ENCODE assay signal across 1 cellular context in the genomic region with DNA sequence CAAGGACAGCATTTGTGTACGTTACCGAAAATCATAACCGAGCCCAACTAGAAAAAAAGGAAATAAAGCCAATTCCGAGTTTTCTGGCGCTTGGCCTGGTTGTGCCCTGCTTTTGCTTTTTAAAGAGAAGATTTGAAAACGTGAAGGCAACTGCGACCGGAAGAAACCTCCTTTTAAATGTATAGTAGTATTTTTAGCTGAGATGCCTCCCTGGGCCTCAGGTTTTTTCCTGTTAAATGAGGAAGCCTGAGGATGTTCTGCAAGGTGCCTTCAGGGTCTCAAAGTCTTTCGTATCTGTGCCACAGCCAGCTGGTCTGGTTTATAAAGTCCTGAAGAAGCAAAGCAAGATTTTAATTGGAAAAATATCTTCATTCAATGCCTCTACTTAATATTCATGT.
TF ChIP-seq lines count a peak whose summit lies in the region.

No MANE protein-coding gene starts in this region.

TF ChIP-seq in HepG2, 621 proteins besides CTCF, POLR2A, EP300 and RAD21 (continued from another document):
- TF ChIP-seq ELK4 (CRISPR knock-in tag; IDR thresholded peaks at IDR 0.05; ENCODE audit: borderline replicate concordance) (no peak), ZBTB1 (CRISPR knock-in tag; IDR thresholded peaks at IDR 0.05; ENCODE audit: borderline replicate concordance) (no peak), ZNF296 (CRISPR knock-in tag; conservative IDR thresholded peaks at IDR 0.05) (no peak), ZNF879 (CRISPR knock-in tag; IDR thresholded peaks at IDR 0.05) (no peak), SKI (IDR thresholded peaks at IDR 0.05; ENCODE audit: partially characterized antibody) (no peak)
